18 cellular contexts compared by ENCODE assay signal in genomic region chr9:130635721-130636647, GRCh38. TPM values are rescaled to one million over a fixed set of nuclear protein-coding genes. Genes with fewer than 3 reads are reported as not detected.
"Had no signal": no experiment of that assay in that cellular context is flagged by ENCODE, and none has a peak within 500 bp of the region (broad histone marks: within the 10 kb centered on the region; RNA-seq: fewer than 3 reads in every experiment).

No MANE protein-coding gene starts in this region.

- H3K4me1 ChIP-seq: Peyer's patch had no signal

- DNase-seq: activated CD4-positive, alpha-beta T cell treated with anti-CD3 and anti-CD28 coated beads for 4 hours; activated CD8-positive, alpha-beta memory T cell treated with anti-CD3 and anti-CD28 coated beads, Interleukin-2, amount 10 ng/mL, durations not matched to agents 7 days and 5 days; activated effector memory CD4-positive, alpha-beta T cell treated with Interleukin-2 at 50 U/mL for 16 hours; activated naive CD4-positive, alpha-beta T cell; activated T-cell treated with anti-CD3 and anti-CD28 coated beads, Interleukin-2, amount 50 U/mL, for 24 hours; amygdala; KG1; NCI-H1092; NCI-H1930; NCI-H510A treated with DMSO at 0.1 percent for 48 hours; NCI-H69; Peyer's patch; SHP77 treated with DMSO at 0.1 percent for 48 hours had no signal

- H3K9me3 ChIP-seq: Peyer's patch had no signal

- H3K27ac ChIP-seq: Peyer's patch had no signal

- ATAC-seq: activated CD4-positive, CD25-positive, alpha-beta regulatory T cell treated with anti-CD3 and anti-CD28 coated beads, Interleukin-2, amount 50 U/mL, for 24 hours; activated CD8-positive, alpha-beta memory T cell treated with anti-CD3 and anti-CD28 coated beads, Interleukin-2, amount 10 ng/mL, durations not matched to agents 7 days and 5 days had no signal

- H3K27me3 ChIP-seq: Peyer's patch had no signal

- FAIRE-seq: astrocyte had no signal

- H3K4me3 ChIP-seq: Peyer's patch had no signal

RNA-seq across cellular contexts. Expression of gene PRDM12, which starts 28.4 kb away (rescaled TPM):
- total RNA-seq: LHCN-M2, M059J, SK-MEL-5 had no signal
